Comparison of ENCODE assay signal across 8 cellular contexts in genomic region chr1:151512326-151512725, GRCh38. TPM values are rescaled to one million over a fixed set of nuclear protein-coding genes. Genes with fewer than 3 reads are reported as not detected.
A peak's percentile ranks its signal among the peaks of the same experiment; 100 is the strongest.
DNase-seq lines count a peak whose midpoint lies in the region; ATAC-seq and TF ChIP-seq lines count a peak whose summit lies in the region.

No MANE protein-coding gene starts in this region.

- H3K4me3 ChIP-seq in left lung = peak overlapping the region; percentile 50 to 72
- H3K4me3 ChIP-seq in brain microvascular endothelial cell (ENCODE audit: low read depth, low read length) = no peak overlapping the region

- no peaks in the 10 kb centered on the region for H3K36me3 ChIP-seq in left lung
- no peaks in the 10 kb centered on the region for H3K36me3 ChIP-seq in brain microvascular endothelial cell (replicated peaks)

- no peak for DNase-seq in activated naive CD4-positive, alpha-beta T cell treated with anti-CD3 and anti-CD28 coated beads, Interleukin-2, amount 10 ng/mL, durations not matched to agents 7 days and 5 days
- DNase-seq in activated naive CD4-positive, alpha-beta T cell treated with anti-CD3 and anti-CD28 coated beads, Interleukin-2, amount 50 U/mL, for 72 hours (ENCODE audit: low spot score in 2 of 2) = no peak
- DNase-seq in activated naive CD8-positive, alpha-beta T cell treated with anti-CD3 and anti-CD28 coated beads for 36 hours = no peak
- DNase-seq in left lung = no peak
- no peak for DNase-seq in type B pancreatic cell (ENCODE audit: extremely low spot score, unreplicated experiment)
- no peak for DNase-seq in mucosa of gallbladder (ENCODE audit: low spot score)
- no peak for DNase-seq in brain microvascular endothelial cell
- no peak for DNase-seq in RPMI8226

- H3K9me3 Mint-ChIP-seq in activated naive CD4-positive, alpha-beta T cell treated with anti-CD3 and anti-CD28 coated beads, Interleukin-2, amount 10 ng/mL, durations not matched to agents 7 days and 5 days = no peaks in the 10 kb centered on the region
- H3K9me3 Mint-ChIP-seq in activated naive CD4-positive, alpha-beta T cell treated with anti-CD3 and anti-CD28 coated beads, Interleukin-2, amount 50 U/mL, for 72 hours = no peaks in the 10 kb centered on the region
- H3K9me3 Mint-ChIP-seq in activated naive CD8-positive, alpha-beta T cell treated with anti-CD3 and anti-CD28 coated beads for 36 hours = no peaks in the 10 kb centered on the region
- no peaks in the 10 kb centered on the region for H3K9me3 Mint-ChIP-seq in type B pancreatic cell

- CTCF ChIA-PET in activated naive CD4-positive, alpha-beta T cell treated with anti-CD3 and anti-CD28 coated beads, Interleukin-2, amount 10 ng/mL, durations not matched to agents 7 days and 5 days (lab: Charles Lee) = interaction anchor here (0.6 kb wide), 1 partner anchor 210 kb away, joined by 3 read pairs; no protein-coding TSS in a partner anchor

- in situ Hi-C loops in brain microvascular endothelial cell (cut with HindIII; ENCODE audit: low pct_ligation_motif_present, low sequenced_read_pairs) = no loop called here

- H3K27me3 Mint-ChIP-seq in activated naive CD4-positive, alpha-beta T cell treated with anti-CD3 and anti-CD28 coated beads, Interleukin-2, amount 10 ng/mL, durations not matched to agents 7 days and 5 days = peaks cover 60% of the 10 kb centered on the region
- H3K27me3 Mint-ChIP-seq in activated naive CD8-positive, alpha-beta T cell treated with anti-CD3 and anti-CD28 coated beads for 36 hours = peaks cover 4% of the 10 kb centered on the region
- peaks cover 12% of the 10 kb centered on the region for H3K27me3 Mint-ChIP-seq in type B pancreatic cell

- H3K27me3 ChIP-seq in left lung (peaks cover 0 to 47% of the 10 kb centered on the region in 2 donors), brain microvascular endothelial cell (replicated peaks) (no peaks in the 10 kb centered on the region)

- H3K27ac Mint-ChIP-seq in activated naive CD4-positive, alpha-beta T cell treated with anti-CD3 and anti-CD28 coated beads, Interleukin-2, amount 10 ng/mL, durations not matched to agents 7 days and 5 days = no peak overlapping the region
- no peak overlapping the region for H3K27ac Mint-ChIP-seq in activated naive CD4-positive, alpha-beta T cell treated with anti-CD3 and anti-CD28 coated beads, Interleukin-2, amount 50 U/mL, for 72 hours
- H3K27ac Mint-ChIP-seq in activated naive CD8-positive, alpha-beta T cell treated with anti-CD3 and anti-CD28 coated beads for 36 hours = no peak overlapping the region
- peak overlapping the region; percentile 99 for H3K27ac Mint-ChIP-seq in type B pancreatic cell

- ATAC-seq in activated naive CD4-positive, alpha-beta T cell treated with anti-CD3 and anti-CD28 coated beads, Interleukin-2, amount 50 U/mL, for 72 hours = no peak
- no peak for ATAC-seq in left lung

- intact Hi-C loops in left lung (cut with DNase I) = no loop called here

- peaks cover 29% of the 10 kb centered on the region for H3K4me1 Mint-ChIP-seq in activated naive CD4-positive, alpha-beta T cell treated with anti-CD3 and anti-CD28 coated beads, Interleukin-2, amount 10 ng/mL, durations not matched to agents 7 days and 5 days
- H3K4me1 Mint-ChIP-seq in activated naive CD8-positive, alpha-beta T cell treated with anti-CD3 and anti-CD28 coated beads for 36 hours = peaks cover 23% of the 10 kb centered on the region
- peaks cover 30% of the 10 kb centered on the region for H3K4me1 Mint-ChIP-seq in type B pancreatic cell (ENCODE audit: unreplicated experiment)

- no peaks in the 10 kb centered on the region for H3K36me3 Mint-ChIP-seq in activated naive CD4-positive, alpha-beta T cell treated with anti-CD3 and anti-CD28 coated beads, Interleukin-2, amount 10 ng/mL, durations not matched to agents 7 days and 5 days
- no peaks in the 10 kb centered on the region for H3K36me3 Mint-ChIP-seq in activated naive CD4-positive, alpha-beta T cell treated with anti-CD3 and anti-CD28 coated beads, Interleukin-2, amount 50 U/mL, for 72 hours
- H3K36me3 Mint-ChIP-seq in activated naive CD8-positive, alpha-beta T cell treated with anti-CD3 and anti-CD28 coated beads for 36 hours = no peaks in the 10 kb centered on the region
- H3K36me3 Mint-ChIP-seq in type B pancreatic cell = no peaks in the 10 kb centered on the region

- TF ChIP-seq CTCF in left lung (IDR thresholded peaks at IDR 0.05) = no peak
- TF ChIP-seq CTCF in type B pancreatic cell (conservative IDR thresholded peaks at IDR 0.05) = no peak
- no peak for TF ChIP-seq CTCF in brain microvascular endothelial cell (IDR thresholded peaks at IDR 0.05; ENCODE audit: low read depth, low read length, missing control alignments)

- H3K9me3 ChIP-seq in left lung = no peaks in the 10 kb centered on the region

- H3K4me3 Mint-ChIP-seq in activated naive CD4-positive, alpha-beta T cell treated with anti-CD3 and anti-CD28 coated beads, Interleukin-2, amount 10 ng/mL, durations not matched to agents 7 days and 5 days = peak overlapping the region; percentile 74
- H3K4me3 Mint-ChIP-seq in activated naive CD8-positive, alpha-beta T cell treated with anti-CD3 and anti-CD28 coated beads for 36 hours = peak overlapping the region; percentile 32
- peak overlapping the region; percentile 92 for H3K4me3 Mint-ChIP-seq in type B pancreatic cell

- H3K4me1 ChIP-seq in left lung = peaks cover 8 to 28% of the 10 kb centered on the region in 2 donors

- H3K27ac ChIP-seq in left lung (peak overlapping the region; percentile 72 to 83), brain microvascular endothelial cell (no peak overlapping the region)

RNA-seq across cellular contexts. Expression of gene CGN, which starts 1.1 kb away (rescaled TPM):
- total RNA-seq in activated naive CD4-positive, alpha-beta T cell treated with anti-CD3 and anti-CD28 coated beads, Interleukin-2, amount 50 U/mL, for 72 hours = 1 to 10 TPM; 2.6 to 3.2 TPM
- total RNA-seq in activated naive CD8-positive, alpha-beta T cell treated with anti-CD3 and anti-CD28 coated beads for 36 hours = 1 to 10 TPM; 1.3 to 2.0 TPM
- total RNA-seq in left lung (10 to 100 TPM; 55.0 to 83.0 TPM), type B pancreatic cell (ENCODE audit: low replicate concordance) (29.0 and 52.8 TPM in 2 replicates), mucosa of gallbladder (91.9 TPM)

RNA-seq across cellular contexts. Expression of gene TUFT1, which starts 27.8 kb away (rescaled TPM):
- 1 to 10 TPM; 5.1 to 5.6 TPM for total RNA-seq in activated naive CD4-positive, alpha-beta T cell treated with anti-CD3 and anti-CD28 coated beads, Interleukin-2, amount 50 U/mL, for 72 hours
- total RNA-seq in activated naive CD8-positive, alpha-beta T cell treated with anti-CD3 and anti-CD28 coated beads for 36 hours = 1 to 10 TPM; 2.3 to 2.9 TPM
- total RNA-seq in left lung (10 to 100 TPM; 10.3 to 16.8 TPM), type B pancreatic cell (ENCODE audit: low replicate concordance) (15.5 and 34.7 TPM in 2 replicates), mucosa of gallbladder (16.5 TPM)

RNA-seq across cellular contexts. Expression of gene POGZ, which starts 53.0 kb away (rescaled TPM):
- total RNA-seq in activated naive CD4-positive, alpha-beta T cell treated with anti-CD3 and anti-CD28 coated beads, Interleukin-2, amount 50 U/mL, for 72 hours = 100 to 1,000 TPM in 1 of 2 donors, 10 to 100 TPM in 1; 89.5 to 104 TPM
- 10 to 100 TPM; 52.1 to 63.1 TPM for total RNA-seq in activated naive CD8-positive, alpha-beta T cell treated with anti-CD3 and anti-CD28 coated beads for 36 hours
- 10 to 100 TPM; 65.6 to 73.4 TPM for total RNA-seq in left lung
- 73.1 and 126 TPM in 2 replicates for total RNA-seq in type B pancreatic cell (ENCODE audit: low replicate concordance)
- total RNA-seq in mucosa of gallbladder = 108 TPM

Comparison
In these comparisons a context has a peak if more than half of its experiments do, and no peak if none do; other contexts are left out.
1. H3K4me3 Mint-ChIP-seq: peak in every context shown above with its lines; median percentile 92 in type B pancreatic cell; 74 in activated naive CD4-positive, alpha-beta T cell treated with anti-CD3 and anti-CD28 coated beads, Interleukin-2, amount 10 ng/mL, durations not matched to agents 7 days and 5 days; 32 in activated naive CD8-positive, alpha-beta T cell treated with anti-CD3 and anti-CD28 coated beads for 36 hours.